In the genomic region with DNA sequence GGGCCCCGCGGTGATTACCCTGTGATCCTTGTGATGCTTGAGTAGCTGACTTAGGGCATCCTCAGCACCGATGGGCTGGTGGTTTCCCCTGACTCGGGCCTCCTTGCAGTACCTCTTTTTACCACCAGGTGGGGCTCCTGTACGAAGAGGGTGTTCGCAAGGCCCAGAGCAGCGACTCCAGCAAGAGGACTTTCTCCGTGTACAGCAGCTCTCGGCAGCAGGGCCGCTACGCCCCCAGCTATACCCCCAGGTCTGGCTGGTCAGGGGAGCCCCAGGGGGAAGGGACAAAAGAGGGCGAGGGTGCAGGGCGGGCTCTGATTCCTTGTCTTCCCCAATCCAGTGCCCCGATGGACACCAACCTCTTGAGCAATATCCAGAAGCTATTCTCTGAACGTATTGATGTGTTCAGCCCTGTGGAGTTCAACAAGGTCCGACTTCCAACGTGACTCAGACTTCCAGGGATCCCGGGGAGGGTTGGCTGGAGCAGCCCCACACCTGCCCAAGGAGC, we compare ENCODE assay signal across 7 cellular contexts. TPM values are rescaled to one million over a fixed set of nuclear protein-coding genes. Genes with fewer than 3 reads are reported as not detected.
DNase-seq lines count a peak whose midpoint lies in the region; TF ChIP-seq lines count a peak whose summit lies in the region.

No MANE protein-coding gene starts in this region.

- TF ChIP-seq EP300 in tibial nerve (IDR thresholded peaks at IDR 0.05), result no peak

- peaks cover 41% of the 10 kb centered on the region for H3K4me1 Mint-ChIP-seq in activated naive CD4-positive, alpha-beta T cell treated with anti-CD3 and anti-CD28 coated beads, Interleukin-2, amount 50 U/mL, for 24 hours

- peaks cover 4% of the 10 kb centered on the region for H3K36me3 Mint-ChIP-seq in activated naive CD4-positive, alpha-beta T cell treated with anti-CD3 and anti-CD28 coated beads, Interleukin-2, amount 50 U/mL, for 24 hours

- 8 to 11% methylated on average over 15 to 18 of the region's 18 CpGs for WGBS in tibial nerve, 2 donors

- peak overlapping the region in 3 of 4 donors; percentile 46 to 60 (median 49) for H3K27ac ChIP-seq in tibial nerve

- no peak overlapping the region for H3K4me3 ChIP-seq in tibial nerve

- TF ChIP-seq POLR2A in GM15510 (IDR thresholded peaks at IDR 0.05; ENCODE audit: borderline replicate concordance, extremely low read depth, insufficient read length) (peak; percentile 25), tibial nerve (IDR thresholded peaks at IDR 0.05) (no peak)

- H3K36me3 ChIP-seq in tibial nerve, result peaks cover 0 to 50% (median 7%) of the 10 kb centered on the region in 3 donors

- peak overlapping the region; percentile 55 for H3K27ac Mint-ChIP-seq in activated naive CD4-positive, alpha-beta T cell treated with anti-CD3 and anti-CD28 coated beads, Interleukin-2, amount 50 U/mL, for 24 hours

- TF ChIP-seq CTCF in tibial nerve (IDR thresholded peaks at IDR 0.05), result peak; percentile 97 to 100 (median 99)

- no peaks in the 10 kb centered on the region for H3K9me3 ChIP-seq in tibial nerve

- no peaks in the 10 kb centered on the region for H3K27me3 Mint-ChIP-seq in activated naive CD4-positive, alpha-beta T cell treated with anti-CD3 and anti-CD28 coated beads, Interleukin-2, amount 50 U/mL, for 24 hours

- H3K4me1 ChIP-seq in tibial nerve, result peaks cover 0 to 35% (median 26%) of the 10 kb centered on the region in 4 donors

- H3K9me3 Mint-ChIP-seq in activated naive CD4-positive, alpha-beta T cell treated with anti-CD3 and anti-CD28 coated beads, Interleukin-2, amount 50 U/mL, for 24 hours, result no peaks in the 10 kb centered on the region

- H3K27me3 ChIP-seq in tibial nerve, result no peaks in the 10 kb centered on the region

- H3K4me3 Mint-ChIP-seq in activated naive CD4-positive, alpha-beta T cell treated with anti-CD3 and anti-CD28 coated beads, Interleukin-2, amount 50 U/mL, for 24 hours, result peak overlapping the region; percentile 33

- DNase-seq in NCI-H1417 treated with DMSO at 0.1 percent for 48 hours (lab: John Stamatoyannopoulos, UW) (peak; percentile 51), SKM-1 treated with dmso at 0.1 percent for 144 hours (lab: John Stamatoyannopoulos, UW; ENCODE audit: unreplicated experiment) (peak; percentile 57), globus pallidus (ENCODE audit: low spot score) (peak; percentile 82), pons (ENCODE audit: low spot score) (peak; percentile 84), tibial nerve (ENCODE audit: low spot score in 2 of 2) (peak; percentile 83 to 97)

RNA-seq across cellular contexts. Expression of gene TM7SF2, which starts 1.3 kb away (rescaled TPM):
- 10 to 100 TPM; 13.6 to 93.0 (median 41.5) TPM for total RNA-seq in tibial nerve

RNA-seq across cellular contexts. Expression of gene ZNHIT2, which starts 7.1 kb away (rescaled TPM):
- 10 to 100 TPM; 19.2 to 26.8 (median 22.6) TPM for total RNA-seq in tibial nerve

RNA-seq across cellular contexts. Expression of gene FAU, which starts 11.5 kb away (rescaled TPM):
- total RNA-seq in tibial nerve, result 1,000 to 10,000 TPM; 1,078 to 1,548 (median 1,229) TPM

RNA-seq across cellular contexts. Expression of gene MRPL49, which starts 11.7 kb away (rescaled TPM):
- 10 to 100 TPM; 48.8 to 55.9 (median 54.2) TPM for total RNA-seq in tibial nerve

RNA-seq across cellular contexts. Expression of gene VPS51, which starts 14.4 kb away (rescaled TPM):
- total RNA-seq in tibial nerve, result 100 to 1,000 TPM; 193 to 544 (median 439) TPM
